17 cellular contexts compared by ENCODE assay signal in the genomic region with DNA sequence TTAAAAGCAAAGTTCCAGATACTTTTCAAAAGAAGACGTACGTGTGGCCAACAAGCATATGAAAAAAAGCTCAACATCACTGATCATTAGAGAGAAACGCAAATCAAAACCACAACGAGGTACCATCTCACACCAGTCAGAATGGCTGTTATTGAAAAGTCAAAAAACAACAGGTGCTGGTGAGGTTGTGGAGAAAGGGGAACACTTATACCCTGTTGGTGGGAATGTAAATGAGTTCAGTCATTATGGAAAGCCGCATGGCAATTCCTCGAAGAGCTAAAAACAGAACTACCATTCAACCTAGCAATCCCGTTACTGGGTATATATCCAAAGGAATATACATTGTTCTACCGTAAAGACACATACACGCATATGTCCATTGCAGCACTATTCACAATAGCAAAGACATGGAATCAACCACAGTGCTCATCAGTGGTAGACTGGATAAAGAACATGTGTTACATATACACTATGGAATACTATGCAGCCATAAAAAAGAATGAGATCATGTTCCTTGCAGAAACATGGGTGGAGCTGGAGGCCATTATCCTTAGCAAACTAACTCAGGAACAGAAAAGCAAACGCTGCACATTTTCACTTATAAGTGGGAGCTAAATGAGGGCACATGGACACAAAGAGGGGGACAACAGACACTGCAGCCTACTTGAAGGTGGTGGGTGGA. TPM values are rescaled to one million over a fixed set of nuclear protein-coding genes. Genes with fewer than 3 reads are reported as not detected.
"Had no signal": no experiment of that assay in that cellular context is flagged by ENCODE, and none has a peak within 500 bp of the region (broad histone marks: within the 10 kb centered on the region; RNA-seq: fewer than 3 reads in every experiment).

No MANE protein-coding gene starts in this region.

- H3K4me1 ChIP-seq: testis had no signal

- H3K27me3 ChIP-seq: esophagus muscularis mucosa, gastroesophageal sphincter, testis, uterus had no signal

- H3K36me3 ChIP-seq: esophagus muscularis mucosa, gastroesophageal sphincter, uterus had no signal

- DNase-seq: effector memory CD4-positive, alpha-beta T cell; glutamatergic neuron; islet precursor cell; mammary epithelial cell; natural killer cell; stimulated activated CD4-positive, alpha-beta T cell treated with anti-CD3 and anti-CD28 coated beads, Interleukin-4, amount 100 ng/mL, for 1 hour; stimulated activated CD8-positive, alpha-beta memory T cell treated with anti-CD3 and anti-CD28 coated beads, Interleukin-4, amount 100 ng/mL, for 48 hours; stimulated activated naive CD8-positive, alpha-beta T cell treated with anti-CD3 and anti-CD28 coated beads, Interleukin-15, Interleukin-2, amounts not matched to agents 100 U/mL and 50 U/mL, for 24 hours; testis; uterus had no signal

- H3K27ac ChIP-seq: epithelial cell of prostate, esophagus muscularis mucosa, gastroesophageal sphincter, testis, uterus had no signal

- FAIRE-seq: endometrium had no signal

- H3K9me3 ChIP-seq: esophagus muscularis mucosa, gastroesophageal sphincter, mucosa of descending colon, testis, uterus had no signal

- H3K4me3 ChIP-seq: esophagus muscularis mucosa, gastroesophageal sphincter, mucosa of descending colon, testis, uterus had no signal

RNA-seq across cellular contexts. Expression of a gene that starts 31.1 kb away (rescaled TPM):
- total RNA-seq: esophagus muscularis mucosa, fibroblast of villous mesenchyme, left lobe of liver had no signal
